28 cellular contexts compared by ENCODE assay signal in genomic region chr11:47501095-47501494, GRCh38. TPM values are rescaled to one million over a fixed set of nuclear protein-coding genes. Genes with fewer than 3 reads are reported as not detected.
DNase-seq lines count a peak whose midpoint lies in the region; ATAC-seq and TF ChIP-seq lines count a peak whose summit lies in the region.
"Had no signal": no experiment of that assay in that cellular context is flagged by ENCODE, and none has a peak within 500 bp of the region (broad histone marks: within the 10 kb centered on the region; RNA-seq: fewer than 3 reads in every experiment).

No MANE protein-coding gene starts in this region.

- H3K9me3 ChIP-seq in endodermal cell (ENCODE audit: control insufficient read depth, low read length) (no peaks in the 10 kb centered on the region), parathyroid adenoma (ENCODE audit: control insufficient read depth, low read length) (no peaks in the 10 kb centered on the region)
- H3K9me3 ChIP-seq: adrenal gland, heart right ventricle, left lung, SJSA1 had no signal

- peaks cover 11% of the 10 kb centered on the region for H4K20me1 ChIP-seq in KMS-11 (ENCODE audit: insufficient read depth)

- TF ChIP-seq CTCF in CD14-positive monocyte (IDR thresholded peaks at IDR 0.05) (no peak), KMS-11 (conservative IDR thresholded peaks at IDR 0.05; ENCODE audit: low read depth, low read length) (no peak), endodermal cell (conservative IDR thresholded peaks at IDR 0.05) (no peak), parathyroid adenoma (IDR thresholded peaks at IDR 0.05) (no peak)

- H3K36me3 Mint-ChIP-seq in CD14-positive monocyte (peaks cover 22 to 30% of the 10 kb centered on the region in 2 donors), endodermal cell (ENCODE audit: low read depth) (peaks cover 12% of the 10 kb centered on the region)

- DNase-seq in CD14-positive monocyte (ENCODE audit: low spot score) = no peak
- DNase-seq in endodermal cell = no peak
- DNase-seq in amygdala (lab: John Stamatoyannopoulos, UW) = no peak
- DNase-seq: activated CD4-positive, alpha-beta T cell treated with anti-CD3 and anti-CD28 coated beads, Interleukin-2, amount 50 U/mL, for 1 hour; activated CD8-positive, alpha-beta memory T cell treated with anti-CD3 and anti-CD28 coated beads, Interleukin-2, amount 50 U/mL, for 48 hours; activated gamma-delta T cell treated with Interleukin-2 at 50 U/mL for 16 hours; adrenal gland; DMS53; GDM1; heart right ventricle; KG1; left lung; MV-4-11; NCI-H1694 treated with DMSO at 0.1 percent for 48 hours; NCI-H2171 treated with DMSO at 0.1 percent for 48 hours; NCI-H526; nucleus accumbens; stimulated activated CD8-positive, alpha-beta memory T cell treated with anti-CD3 and anti-CD28 coated beads, Interleukin-4, amount 100 ng/mL, for 48 hours; T-helper 1 cell had no signal

- H3K27ac ChIP-seq in KMS-11 (peak overlapping the region; percentile 53; the same call in 1 of the 2 replicates), endodermal cell (ENCODE audit: low read depth, low read length) (no peak overlapping the region), parathyroid adenoma (peak overlapping the region; percentile 86)
- H3K27ac ChIP-seq: adrenal gland, SJSA1 had no signal

- H3K4me3 ChIP-seq in KMS-11 (IDR thresholded peaks at IDR 0.05; ENCODE audit: insufficient read depth, low read depth, low read length) (no peak overlapping the region), endodermal cell (ENCODE audit: low read length) (no peak overlapping the region), parathyroid adenoma (ENCODE audit: low read depth, low read length) (no peak overlapping the region)
- H3K4me3 ChIP-seq: adrenal gland, heart right ventricle, left lung, SJSA1 had no signal

- H3K4me2 ChIP-seq in KMS-11 (peak overlapping the region; percentile 52; the same call in 1 of the 2 replicates), parathyroid adenoma (ENCODE audit: low read length) (no peak overlapping the region)

- intact Hi-C loops in CD14-positive monocyte (cut with micrococcal nuclease) = loop anchor here in 1 of 2 donors (5.0 kb wide), 1 partner anchor 51 kb away; the partner anchor contains the start of gene CELF1

- H2AFZ ChIP-seq in KMS-11 (ENCODE audit: low read depth) = no peak overlapping the region
- H2AFZ ChIP-seq in parathyroid adenoma = no peak overlapping the region

- H3K4me1 Mint-ChIP-seq in CD14-positive monocyte (peaks cover 45% of the 10 kb centered on the region), endodermal cell (peaks cover 47% of the 10 kb centered on the region)

- H3K27me3 Mint-ChIP-seq in CD14-positive monocyte (ENCODE audit: low read depth in 3 of 3) (no peaks in the 10 kb centered on the region), endodermal cell (ENCODE audit: insufficient read depth) (no peaks in the 10 kb centered on the region)
- H3K27me3 Mint-ChIP-seq: dendritic cell treated with granulocyte-macrophage colony-stimulating factor and Interleukin-4, amounts not matched to agents 40 ng/mL and 50 ng/mL, for 4 days had no signal

- H3K4me3 Mint-ChIP-seq in CD14-positive monocyte (no peak overlapping the region), endodermal cell (no peak overlapping the region)

- H3K4me1 ChIP-seq in KMS-11 (ENCODE audit: low read depth, poor library complexity, severe bottlenecking) (peaks cover 85% of the 10 kb centered on the region), endodermal cell (ENCODE audit: control insufficient read depth, insufficient read depth, low read length) (peaks cover 15% of the 10 kb centered on the region), parathyroid adenoma (peaks cover 25% of the 10 kb centered on the region)
- H3K4me1 ChIP-seq: SJSA1 had no signal

- ATAC-seq in GM21515 (IDR thresholded peaks at IDR 0.05; ENCODE audit: unreplicated experiment) = no peak
- no peak for ATAC-seq in HG02981 (IDR thresholded peaks at IDR 0.05; ENCODE audit: unreplicated experiment)
- ATAC-seq: HCT116, heart right ventricle, left lung had no signal

- H3K9me3 Mint-ChIP-seq in CD14-positive monocyte (no peaks in the 10 kb centered on the region), endodermal cell (no peaks in the 10 kb centered on the region)
- H3K9me3 Mint-ChIP-seq: dendritic cell treated with granulocyte-macrophage colony-stimulating factor and Interleukin-4, amounts not matched to agents 40 ng/mL and 50 ng/mL, for 4 days had no signal

- H3K9ac ChIP-seq in KMS-11 (no peak overlapping the region), endodermal cell (ENCODE audit: extremely low read depth, low read length, poor library complexity, severe bottlenecking) (no peak overlapping the region), parathyroid adenoma (no peak overlapping the region)

- H3K36me3 ChIP-seq in KMS-11 (ENCODE audit: insufficient read depth) (no peaks in the 10 kb centered on the region), endodermal cell (ENCODE audit: control insufficient read depth, insufficient read depth, low read length) (peaks cover 68% of the 10 kb centered on the region), parathyroid adenoma (ENCODE audit: control insufficient read depth, insufficient read depth, low read length) (no peaks in the 10 kb centered on the region)
- H3K36me3 ChIP-seq: adrenal gland had no signal

- H3K79me2 ChIP-seq in KMS-11 (ENCODE audit: insufficient read depth, low read depth) (peaks cover 95% of the 10 kb centered on the region), parathyroid adenoma (peaks cover 30% of the 10 kb centered on the region)

- 91 to 92% methylated on average over 5 of the region's 5 CpGs for WGBS in endodermal cell (ENCODE audit: insufficient coverage in 1 of 2, insufficient read length in 1 of 2), 2 experiments

- peak overlapping the region in 5 of 7 donors; percentile 30 to 93 (median 86) for H3K27ac Mint-ChIP-seq in CD14-positive monocyte
- peak overlapping the region; percentile 14 for H3K27ac Mint-ChIP-seq in endodermal cell
- H3K27ac Mint-ChIP-seq: dendritic cell treated with granulocyte-macrophage colony-stimulating factor and Interleukin-4, amounts not matched to agents 40 ng/mL and 50 ng/mL, for 4 days had no signal

- H3K27me3 ChIP-seq in KMS-11 (ENCODE audit: insufficient read depth, low read depth) (no peaks in the 10 kb centered on the region), endodermal cell (ENCODE audit: control insufficient read depth, insufficient read depth, low read length, poor library complexity, severe bottlenecking) (no peaks in the 10 kb centered on the region), parathyroid adenoma (ENCODE audit: control insufficient read depth, insufficient read depth, low read length) (no peaks in the 10 kb centered on the region)
- H3K27me3 ChIP-seq: adrenal gland, heart right ventricle, left lung, SJSA1 had no signal

RNA-seq across cellular contexts. Expression of gene CELF1, which starts 51.8 kb away (rescaled TPM):
- 10 to 100 TPM; 27.2 to 39.9 TPM for polyA plus RNA-seq in CD14-positive monocyte
- 100 to 1,000 TPM; 202 to 205 TPM for total RNA-seq in endodermal cell
- 89.3 TPM for polyA plus RNA-seq in endodermal cell (2013, experiment 1 of 2)
- 85.0 TPM for polyA plus RNA-seq in endodermal cell (2013, experiment 2 of 2)

RNA-seq across cellular contexts. Expression of gene RAPSN, which starts 52.2 kb away (rescaled TPM):
- polyA plus RNA-seq in CD14-positive monocyte = not detected
- under 1 TPM; 0.40 to 0.64 TPM for total RNA-seq in endodermal cell
- not detected for polyA plus RNA-seq in endodermal cell (2013, experiment 1 of 2)
- 0.33 TPM for polyA plus RNA-seq in endodermal cell (2013, experiment 2 of 2)
- total RNA-seq: subcutaneous adipose tissue had no signal
- polyA plus RNA-seq: AG04450 had no signal
